Comparison of ENCODE assay signal across 9 cellular contexts in genomic region chr11:43920598-43921419, GRCh38. TPM values are rescaled to one million over a fixed set of nuclear protein-coding genes. Genes with fewer than 3 reads are reported as not detected.
DNase-seq lines count a peak whose midpoint lies in the region; ATAC-seq and TF ChIP-seq lines count a peak whose summit lies in the region.
"Had no signal": no experiment of that assay in that cellular context is flagged by ENCODE, and none has a peak within 500 bp of the region (broad histone marks: within the 10 kb centered on the region; RNA-seq: fewer than 3 reads in every experiment).

No MANE protein-coding gene starts in this region.

- ATAC-seq in GM21447 (IDR thresholded peaks at IDR 0.05; ENCODE audit: unreplicated experiment), result peak; percentile 70

- no peaks in the 10 kb centered on the region for H3K79me2 ChIP-seq in neural progenitor cell (ENCODE audit: low read depth)

- 85 to 86% methylated on average over 5 to 7 of the region's 10 CpGs for WGBS in mesodermal cell (ENCODE audit: insufficient coverage in 2 of 2), 2 experiments

- no peaks in the 10 kb centered on the region for H3K9me3 Mint-ChIP-seq in neural progenitor cell
- H3K9me3 Mint-ChIP-seq: central memory CD8-positive, alpha-beta T cell had no signal

- no peak overlapping the region for H2AFZ ChIP-seq in neural progenitor cell (replicated peaks)

- H3K4me3 Mint-ChIP-seq in neural progenitor cell, result no peak overlapping the region
- H3K4me3 Mint-ChIP-seq: central memory CD8-positive, alpha-beta T cell had no signal

- H3K4me1 ChIP-seq in mesodermal cell (ENCODE audit: control insufficient read depth, insufficient read depth, low read length, poor library complexity, severe bottlenecking) (peaks cover 41% of the 10 kb centered on the region), neural progenitor cell (peaks cover 19% of the 10 kb centered on the region)

- no peak overlapping the region for H3K27ac Mint-ChIP-seq in neural progenitor cell

- H3K36me3 Mint-ChIP-seq in neural progenitor cell, result peaks cover 9% of the 10 kb centered on the region

- H3K9ac ChIP-seq in neural progenitor cell, result no peak overlapping the region

- H3K27me3 ChIP-seq in neural progenitor cell, result no peaks in the 10 kb centered on the region

- H3K4me3 ChIP-seq in cardiac fibroblast (replicated peaks in 1 of 2; ENCODE audit: low read depth in 2 of 2, low read length in 2 of 2) (no peak overlapping the region), mesodermal cell (ENCODE audit: extremely low read depth, insufficient read depth, low read length, poor library complexity, severe bottlenecking) (no peak overlapping the region), neural progenitor cell (no peak overlapping the region)

- H3K4me2 ChIP-seq in neural progenitor cell, result no peak overlapping the region

- H3F3A ChIP-seq in neural progenitor cell (ENCODE audit: low read depth), result peaks cover 20% of the 10 kb centered on the region

- no peaks in the 10 kb centered on the region for H4K20me1 ChIP-seq in neural progenitor cell (ENCODE audit: low read depth)

- no peak for TF ChIP-seq CTCF in cardiac fibroblast (IDR thresholded peaks at IDR 0.05; ENCODE audit: low read depth, low read length)
- TF ChIP-seq CTCF in GM13976 (IDR thresholded peaks at IDR 0.05; ENCODE audit: borderline replicate concordance, control extremely low read depth, extremely low read depth, insufficient read depth, missing control alignments), result no peak
- no peak for TF ChIP-seq CTCF in neural progenitor cell (IDR thresholded peaks at IDR 0.05)

- no peaks in the 10 kb centered on the region for H3K27me3 Mint-ChIP-seq in neural progenitor cell (ENCODE audit: insufficient read depth, low read depth)
- H3K27me3 Mint-ChIP-seq: central memory CD8-positive, alpha-beta T cell had no signal

- peak overlapping the region; percentile 76 for H3K27ac ChIP-seq in mesodermal cell (ENCODE audit: low read depth, low read length, severe bottlenecking)
- H3K27ac ChIP-seq in neural progenitor cell, result no peak overlapping the region

- peak; percentile 91 for DNase-seq in ACHN
- peak; percentile 56 for DNase-seq in NCI-H1694 treated with DMSO at 0.1 percent for 48 hours (lab: John Stamatoyannopoulos, UW)
- DNase-seq in cardiac fibroblast (ENCODE audit: low read depth in 2 of 2), result peak; percentile 100
- DNase-seq in GM13976 (ENCODE audit: low spot score), result no peak
- no peak for DNase-seq in neural progenitor cell (ENCODE audit: low spot score)
- no peak for DNase-seq in NCI-H2081 treated with DMSO at 0.1 percent for 48 hours (lab: John Stamatoyannopoulos, UW)

- H3K36me3 ChIP-seq in mesodermal cell (ENCODE audit: control insufficient read depth, insufficient read depth, low read length) (peaks cover 21% of the 10 kb centered on the region), neural progenitor cell (no peaks in the 10 kb centered on the region)

- H3K9me3 ChIP-seq in mesodermal cell (ENCODE audit: control insufficient read depth, low read length) (no peaks in the 10 kb centered on the region), neural progenitor cell (ENCODE audit: low read depth) (no peaks in the 10 kb centered on the region)

- H3K4me1 Mint-ChIP-seq in neural progenitor cell, result peaks cover 19% of the 10 kb centered on the region
- H3K4me1 Mint-ChIP-seq: central memory CD8-positive, alpha-beta T cell had no signal

- in situ Hi-C loops in ACHN (cut with HindIII; ENCODE audit: low pct_ligation_motif_present, low pct_unique_long_range_greater_than_20kb, low sequenced_read_pairs), result no loop called here
- in situ Hi-C loops in GM13976 (cut with MboI; ENCODE audit: low sequenced_read_pairs, unreplicated experiment), result no loop called here

RNA-seq across cellular contexts. Expression of gene C11orf96, which starts 21.6 kb away (rescaled TPM):
- 8.8 TPM for polyA plus RNA-seq in mesodermal cell (2013, experiment 1 of 2)
- 11.5 TPM for polyA plus RNA-seq in mesodermal cell (2013, experiment 2 of 2)
- 0.32 and 5.4 TPM in 2 replicates for total RNA-seq in neural progenitor cell (ENCODE audit: low replicate concordance)

RNA-seq across cellular contexts. Expression of gene ALKBH3, which starts 40.2 kb away (rescaled TPM):
- polyA plus RNA-seq in mesodermal cell (2013, experiment 1 of 2), result 35.1 TPM
- 26.9 TPM for polyA plus RNA-seq in mesodermal cell (2013, experiment 2 of 2)
- total RNA-seq in neural progenitor cell (ENCODE audit: low replicate concordance), result 21.7 and 37.4 TPM in 2 replicates

Comparison
In these comparisons a context has a peak if more than half of its experiments do, and no peak if none do; other contexts are left out.
1. DNase-seq: peak in ACHN (single experiment), NCI-H1694 treated with DMSO at 0.1 percent for 48 hours (single experiment) and cardiac fibroblast (2 of 2); none in GM13976 (single experiment), neural progenitor cell (single experiment) and NCI-H2081 treated with DMSO at 0.1 percent for 48 hours (single experiment).